Comparison of ENCODE assay signal across 33 cellular contexts in genomic region chr12:109259545-109259895, GRCh38. TPM values are rescaled to one million over a fixed set of nuclear protein-coding genes. Genes with fewer than 3 reads are reported as not detected.
"Had no signal": no experiment of that assay in that cellular context is flagged by ENCODE, and none has a peak within 500 bp of the region (broad histone marks: within the 10 kb centered on the region; RNA-seq: fewer than 3 reads in every experiment).

No MANE protein-coding gene starts in this region.

- H3K36me3 ChIP-seq: brain microvascular endothelial cell had no signal

- H3K9me3 ChIP-seq: adrenal gland, body of pancreas had no signal

- H3K4me3 ChIP-seq: adrenal gland, body of pancreas, breast epithelium had no signal

- H3K27me3 ChIP-seq: adrenal gland, body of pancreas, brain microvascular endothelial cell, breast epithelium had no signal

- H3K27ac Mint-ChIP-seq: activated B cell treated with CpG ODN at 0.5 μM for 24 hours; activated CD4-positive, alpha-beta memory T cell treated with anti-CD3 and anti-CD28 coated beads for 36 hours; activated CD4-positive, alpha-beta T cell treated with anti-CD3 and anti-CD28 coated beads, Interleukin-2, amount 10 ng/mL, durations not matched to agents 24 days and 14 days; activated CD8-positive, alpha-beta memory T cell treated with anti-CD3 and anti-CD28 coated beads, Interleukin-2, amount 10 ng/mL, durations not matched to agents 7 days and 5 days; activated CD8-positive, alpha-beta T cell treated with anti-CD3 and anti-CD28 coated beads for 36 hours; activated naive CD4-positive, alpha-beta T cell treated with anti-CD3 and anti-CD28 coated beads, Interleukin-2, amount 10 ng/mL, durations not matched to agents 7 days and 5 days; activated naive CD4-positive, alpha-beta T cell treated with anti-CD3 and anti-CD28 coated beads, Interleukin-2, amount 50 U/mL, for 24 hours; activated naive CD8-positive, alpha-beta T cell treated with anti-CD3 and anti-CD28 coated beads for 36 hours; activated T-cell treated with anti-CD3 and anti-CD28 coated beads, Interleukin-2, amount 50 U/mL, for 24 hours; activated T-helper 2 cell treated with anti-CD3 and anti-CD28 coated beads, Interferon-gamma antibody, Interleukin-2, Interleukin-4, amounts not matched to agents 10 μg/mL and 5 μg/mL and 100 μg/mL, durations not matched to agents 14 hours and 24 hours and 36 hours; T-helper 2 cell treated with Interferon-gamma antibody and Interleukin-4, amounts not matched to agents 5 μg/mL and 100 μg/mL, for 36 hours had no signal

- H3K27ac ChIP-seq: adrenal gland, body of pancreas, brain microvascular endothelial cell, breast epithelium, VCaP had no signal

- H3K4me1 ChIP-seq: adrenal gland, body of pancreas, breast epithelium had no signal

- ATAC-seq: activated CD8-positive, alpha-beta memory T cell treated with anti-CD3 and anti-CD28 coated beads, Interleukin-2, amount 10 ng/mL, durations not matched to agents 7 days and 5 days; activated CD8-positive, alpha-beta T cell treated with anti-CD3 and anti-CD28 coated beads for 36 hours; body of pancreas had no signal

- DNase-seq: activated B cell treated with CpG ODN at 0.5 μM for 24 hours; activated CD4-positive, alpha-beta memory T cell treated with anti-CD3 and anti-CD28 coated beads for 36 hours; activated CD4-positive, alpha-beta T cell treated with anti-CD3 and anti-CD28 coated beads for 4 hours; activated CD4-positive, alpha-beta T cell treated with anti-CD3 and anti-CD28 coated beads, Interleukin-2, amount 10 ng/mL, durations not matched to agents 24 days and 14 days; activated CD4-positive, alpha-beta T cell treated with anti-CD3 and anti-CD28 coated beads, Interleukin-2, amount 50 U/mL, for 1 hour; activated CD4-positive, alpha-beta T cell treated with anti-CD3 and anti-CD28 coated beads, Interleukin-2, amount 50 U/mL, for 4 hours; activated CD4-positive, CD25-positive, alpha-beta regulatory T cell treated with anti-CD3 and anti-CD28 coated beads, Interleukin-2, amount 50 U/mL, for 72 hours; activated CD8-positive, alpha-beta memory T cell treated with anti-CD3 and anti-CD28 coated beads, Interleukin-2, amount 10 ng/mL, durations not matched to agents 7 days and 5 days; activated CD8-positive, alpha-beta memory T cell treated with anti-CD3 and anti-CD28 coated beads, Interleukin-2, amount 50 U/mL, for 48 hours; activated CD8-positive, alpha-beta T cell treated with anti-CD3 and anti-CD28 coated beads for 36 hours; activated effector memory CD4-positive, alpha-beta T cell treated with Interleukin-2 at 50 U/mL for 16 hours; activated gamma-delta T cell; activated naive CD4-positive, alpha-beta T cell treated with anti-CD3 and anti-CD28 coated beads, Interleukin-2, amount 10 ng/mL, durations not matched to agents 7 days and 5 days; activated naive CD4-positive, alpha-beta T cell treated with Interleukin-2 at 50 U/mL for 16 hours; activated naive CD8-positive, alpha-beta T cell treated with anti-CD3 and anti-CD28 coated beads for 36 hours; activated T-cell treated with anti-CD3 and anti-CD28 coated beads, Interleukin-2, amount 50 U/mL, for 24 hours; activated T-cell treated with anti-CD3 and anti-CD28 coated beads, Interleukin-2, amount 50 U/mL, for 48 hours; adrenal gland; amniotic stem cell; aorta; body of pancreas; brain microvascular endothelial cell; central memory CD4-positive, alpha-beta T cell; T-helper 1 cell; T-helper 2 cell; T-helper 9 cell had no signal

- H3K9me3 Mint-ChIP-seq: activated CD4-positive, alpha-beta memory T cell treated with anti-CD3 and anti-CD28 coated beads for 36 hours; activated naive CD4-positive, alpha-beta T cell treated with anti-CD3 and anti-CD28 coated beads, Interleukin-2, amount 50 U/mL, for 24 hours; activated T-cell treated with anti-CD3 and anti-CD28 coated beads, Interleukin-2, amount 50 U/mL, for 24 hours had no signal

RNA-seq across cellular contexts. Expression of gene FOXN4, which starts 49.6 kb away (rescaled TPM):
- total RNA-seq: activated B cell treated with CpG ODN at 0.5 μM for 24 hours; activated CD4-positive, alpha-beta memory T cell treated with anti-CD3 and anti-CD28 coated beads for 36 hours; activated CD4-positive, alpha-beta T cell treated with anti-CD3 and anti-CD28 coated beads, Interleukin-2, amount 10 ng/mL, durations not matched to agents 24 days and 14 days; activated CD8-positive, alpha-beta memory T cell treated with anti-CD3 and anti-CD28 coated beads, Interleukin-2, amount 10 ng/mL, durations not matched to agents 7 days and 5 days; activated CD8-positive, alpha-beta T cell treated with anti-CD3 and anti-CD28 coated beads for 36 hours; activated naive CD8-positive, alpha-beta T cell treated with anti-CD3 and anti-CD28 coated beads for 36 hours; activated T-helper 2 cell treated with anti-CD3 and anti-CD28 coated beads, Interferon-gamma antibody, Interleukin-2, Interleukin-4, amounts not matched to agents 10 μg/mL and 5 μg/mL and 100 μg/mL, durations not matched to agents 14 hours and 24 hours and 36 hours; adrenal gland; aorta; astrocyte; body of pancreas; breast epithelium; cardiac septum had no signal
